Comparison of ENCODE assay signal across 8 cellular contexts in the genomic region with DNA sequence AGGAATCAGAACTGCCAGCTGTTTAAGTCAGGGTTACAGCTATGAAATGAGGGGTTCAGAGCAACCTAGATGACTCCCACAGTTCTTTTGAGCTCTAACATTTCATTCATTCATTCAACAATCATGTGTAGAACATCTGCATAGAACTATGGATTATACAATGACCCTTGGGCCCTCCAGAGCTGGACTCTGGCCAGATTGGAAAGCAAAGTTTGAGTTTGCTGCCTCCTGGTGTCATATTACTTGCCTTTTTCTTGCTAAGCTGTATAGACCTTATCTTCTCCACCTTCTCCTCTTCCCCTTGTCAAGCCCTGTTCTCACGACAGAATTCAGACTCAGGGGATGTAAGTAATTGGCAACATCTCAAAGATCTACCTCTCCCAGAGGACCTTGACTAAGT. TPM values are rescaled to one million over a fixed set of nuclear protein-coding genes. Genes with fewer than 3 reads are reported as not detected.
DNase-seq lines count a peak whose midpoint lies in the region; TF ChIP-seq lines count a peak whose summit lies in the region.

No MANE protein-coding gene starts in this region.

- CTCF ChIA-PET in activated naive CD4-positive, alpha-beta T cell treated with anti-CD3 and anti-CD28 coated beads for 36 hours (lab: Charles Lee) = interaction anchor here (0.6 to 0.9 kb wide), 3 partner anchors 16 to 166 kb away, joined by 3 read pairs; no protein-coding TSS in a partner anchor

- intact Hi-C loops in activated CD4-positive, alpha-beta T cell treated with anti-CD3 and anti-CD28 coated beads, Interleukin-2, amount 10 ng/mL, durations not matched to agents 24 days and 14 days (cut with micrococcal nuclease) = no loop called here
- intact Hi-C loops in left ventricle myocardium inferior (cut with micrococcal nuclease) = loop anchor here (10.0 kb wide), 1 partner anchor 50 kb away; no protein-coding TSS in a partner anchor
- intact Hi-C loops in activated naive CD4-positive, alpha-beta T cell treated with anti-CD3 and anti-CD28 coated beads for 36 hours (cut with micrococcal nuclease) = no loop called here

- DNase-seq in activated CD4-positive, alpha-beta T cell treated with anti-CD3 and anti-CD28 coated beads, Interleukin-2, amount 10 ng/mL, durations not matched to agents 24 days and 14 days = peak; percentile 40
- DNase-seq in activated CD4-positive, alpha-beta T cell treated with anti-CD3 and anti-CD28 coated beads, Interleukin-2, amount 50 U/mL, for 48 hours = no peak
- DNase-seq in SK-MEL-5 (ENCODE audit: low read depth, low spot score) (peak; percentile 79), left ventricle myocardium inferior (no peak), ureter (ENCODE audit: low spot score) (no peak), T1000 (lab: John Stamatoyannopoulos, UW) (no peak), mesenteric fat pad (ENCODE audit: low spot score) (no peak)
- no peak for DNase-seq in activated naive CD4-positive, alpha-beta T cell treated with anti-CD3 and anti-CD28 coated beads for 36 hours

- TF ChIP-seq CTCF in left ventricle myocardium inferior (IDR thresholded peaks at IDR 0.05; ENCODE audit: borderline replicate concordance) = peak; percentile 58

- no peaks in the 10 kb centered on the region for H3K9me3 Mint-ChIP-seq in activated CD4-positive, alpha-beta T cell treated with anti-CD3 and anti-CD28 coated beads, Interleukin-2, amount 10 ng/mL, durations not matched to agents 24 days and 14 days
- peaks cover 5% of the 10 kb centered on the region for H3K9me3 Mint-ChIP-seq in activated naive CD4-positive, alpha-beta T cell treated with anti-CD3 and anti-CD28 coated beads for 36 hours

- no peaks in the 10 kb centered on the region for H3K27me3 Mint-ChIP-seq in activated CD4-positive, alpha-beta T cell treated with anti-CD3 and anti-CD28 coated beads, Interleukin-2, amount 10 ng/mL, durations not matched to agents 24 days and 14 days
- no peaks in the 10 kb centered on the region for H3K27me3 Mint-ChIP-seq in activated naive CD4-positive, alpha-beta T cell treated with anti-CD3 and anti-CD28 coated beads for 36 hours (ENCODE audit: low read depth)

- H3K4me3 ChIP-seq in left ventricle myocardium inferior = peak overlapping the region; percentile 67

- peaks cover 53% of the 10 kb centered on the region for H3K4me1 ChIP-seq in left ventricle myocardium inferior

- H3K4me3 Mint-ChIP-seq in activated CD4-positive, alpha-beta T cell treated with anti-CD3 and anti-CD28 coated beads, Interleukin-2, amount 10 ng/mL, durations not matched to agents 24 days and 14 days = no peak overlapping the region
- no peak overlapping the region for H3K4me3 Mint-ChIP-seq in activated naive CD4-positive, alpha-beta T cell treated with anti-CD3 and anti-CD28 coated beads for 36 hours

- no peaks in the 10 kb centered on the region for H3K36me3 Mint-ChIP-seq in activated CD4-positive, alpha-beta T cell treated with anti-CD3 and anti-CD28 coated beads, Interleukin-2, amount 10 ng/mL, durations not matched to agents 24 days and 14 days (ENCODE audit: low read depth)
- no peaks in the 10 kb centered on the region for H3K36me3 Mint-ChIP-seq in activated naive CD4-positive, alpha-beta T cell treated with anti-CD3 and anti-CD28 coated beads for 36 hours (ENCODE audit: low read depth)

- no peak overlapping the region for H3K27ac ChIP-seq in left ventricle myocardium inferior (replicated peaks)

- peaks cover 11% of the 10 kb centered on the region for H3K36me3 ChIP-seq in left ventricle myocardium inferior

- in situ Hi-C loops in SK-MEL-5 (cut with HindIII; ENCODE audit: low pct_unique_long_range_greater_than_20kb, low sequenced_read_pairs) = no loop called here

- H3K9me3 ChIP-seq in left ventricle myocardium inferior (replicated peaks) = peaks cover 4% of the 10 kb centered on the region

- no peaks in the 10 kb centered on the region for H3K27me3 ChIP-seq in left ventricle myocardium inferior (ENCODE audit: low read depth)

- H3K27ac Mint-ChIP-seq in activated CD4-positive, alpha-beta T cell treated with anti-CD3 and anti-CD28 coated beads, Interleukin-2, amount 10 ng/mL, durations not matched to agents 24 days and 14 days = no peak overlapping the region
- H3K27ac Mint-ChIP-seq in activated naive CD4-positive, alpha-beta T cell treated with anti-CD3 and anti-CD28 coated beads for 36 hours = no peak overlapping the region

- H3K4me1 Mint-ChIP-seq in activated CD4-positive, alpha-beta T cell treated with anti-CD3 and anti-CD28 coated beads, Interleukin-2, amount 10 ng/mL, durations not matched to agents 24 days and 14 days = no peaks in the 10 kb centered on the region
- no peaks in the 10 kb centered on the region for H3K4me1 Mint-ChIP-seq in activated naive CD4-positive, alpha-beta T cell treated with anti-CD3 and anti-CD28 coated beads for 36 hours (ENCODE audit: low read depth)

RNA-seq across cellular contexts. Expression of a gene that starts 4.0 kb away (rescaled TPM):
- total RNA-seq in activated CD4-positive, alpha-beta T cell treated with anti-CD3 and anti-CD28 coated beads, Interleukin-2, amount 10 ng/mL, durations not matched to agents 24 days and 14 days = not detected in 2 replicates
- total RNA-seq in SK-MEL-5 (2014; rRNA removed; shearing (Covaris generic)) = 0.35 and 0.42 TPM in 2 replicates
- polyA plus RNA-seq in SK-MEL-5 (2015; cell fraction: cytosol; rRNA removed) = 0.11 and 0.30 TPM in 2 replicates
- not detected in 2 replicates for polyA plus RNA-seq in SK-MEL-5 (2015; cell fraction: nucleus; rRNA removed)
- total RNA-seq in left ventricle myocardium inferior = 1,110 TPM
- total RNA-seq in activated naive CD4-positive, alpha-beta T cell treated with anti-CD3 and anti-CD28 coated beads for 36 hours = not detected
- total RNA-seq in ureter = 18.7 TPM
- 1.5 TPM for total RNA-seq in mesenteric fat pad

Comparison
In these comparisons a context has a peak if more than half of its experiments do, and no peak if none do; other contexts are left out.
1. DNase-seq: peak in activated CD4-positive, alpha-beta T cell treated with anti-CD3 and anti-CD28 coated beads, Interleukin-2, amount 10 ng/mL, durations not matched to agents 24 days and 14 days (single experiment) and SK-MEL-5 (single experiment); none in activated CD4-positive, alpha-beta T cell treated with anti-CD3 and anti-CD28 coated beads, Interleukin-2, amount 50 U/mL, for 48 hours (0 of 2), left ventricle myocardium inferior (single experiment), activated naive CD4-positive, alpha-beta T cell treated with anti-CD3 and anti-CD28 coated beads for 36 hours (single experiment), ureter (single experiment), T1000 (single experiment) and mesenteric fat pad (single experiment).
2. RNA of a gene that starts 4.0 kb away (total RNA-seq): 1,110 TPM in left ventricle myocardium inferior (single experiment); 18.7 TPM in ureter (single experiment), 1.5 TPM in mesenteric fat pad (single experiment), 0.35 to 0.42 TPM in SK-MEL-5, not detected in activated CD4-positive, alpha-beta T cell treated with anti-CD3 and anti-CD28 coated beads, Interleukin-2, amount 10 ng/mL, durations not matched to agents 24 days and 14 days and not detected in activated naive CD4-positive, alpha-beta T cell treated with anti-CD3 and anti-CD28 coated beads for 36 hours; every median in the first group is over 10 times any median in the second.